Comparison of ENCODE assay signal across 7 cellular contexts in the genomic region with DNA sequence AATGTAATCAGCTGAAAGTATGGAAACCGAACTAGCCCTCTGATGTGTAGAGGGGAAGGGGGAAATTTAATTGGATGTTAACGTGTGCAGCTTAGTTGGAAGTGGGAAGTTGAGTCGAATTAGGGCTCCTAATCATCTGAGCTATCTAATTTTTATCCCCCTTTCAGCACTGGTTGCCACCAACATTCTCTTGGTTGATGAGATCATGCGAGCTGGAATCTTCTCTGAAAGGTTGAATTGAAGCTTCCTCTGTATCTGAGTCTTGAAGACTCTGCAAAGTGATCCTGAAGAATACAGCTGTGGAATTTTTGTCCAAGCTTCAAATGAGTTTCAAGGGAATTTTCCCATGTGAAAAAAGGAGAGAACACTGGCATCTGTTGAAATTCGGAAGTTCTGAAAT.
A peak's percentile ranks its signal among the peaks of the same experiment; 100 is the strongest.
DNase-seq lines count a peak whose midpoint lies in the region; ATAC-seq, FAIRE-seq and TF ChIP-seq lines count a peak whose summit lies in the region.
"Not testable (repeated sequence)": the region's sequence is repeated elsewhere in the genome, so short reads cannot be mapped to it uniquely, and the experiment has no call there.

No MANE protein-coding gene starts in this region.

- not testable (repeated sequence) for H3K9me3 Mint-ChIP-seq in activated CD4-positive, alpha-beta T cell treated with anti-CD3 and anti-CD28 coated beads, Interleukin-2, amount 10 ng/mL, durations not matched to agents 24 days and 14 days; activated naive CD4-positive, alpha-beta T cell treated with anti-CD3 and anti-CD28 coated beads for 36 hours

- H3K4me3 Mint-ChIP-seq in activated CD4-positive, alpha-beta T cell treated with anti-CD3 and anti-CD28 coated beads, Interleukin-2, amount 10 ng/mL, durations not matched to agents 24 days and 14 days; activated naive CD4-positive, alpha-beta T cell treated with anti-CD3 and anti-CD28 coated beads for 36 hours: not testable (repeated sequence)

- not testable (repeated sequence) for H4K20me1 ChIP-seq in OCI-LY7 (ENCODE audit: insufficient read depth, low read length); K562 (replicated peaks; ENCODE audit: control insufficient read depth, insufficient read depth, low read length); HepG2 (ENCODE audit: insufficient read depth, low read length); smooth muscle cell (ENCODE audit: low read depth)

- not testable (repeated sequence) for H3K4me1 ChIP-seq in OCI-LY7 (ENCODE audit: insufficient read depth, low read length, poor library complexity, severe bottlenecking); K562 (replicated peaks in 1 of 2; ENCODE audit: control insufficient read depth in 2 of 2, insufficient read depth in 2 of 2, low read length in 2 of 2); smooth muscle cell (ENCODE audit: low read depth)
- peaks cover 27% of the 10 kb centered on the region for H3K4me1 ChIP-seq in HepG2 (ENCODE audit: insufficient read depth, low read length)

- not testable (repeated sequence) for H3K9ac ChIP-seq in K562 (ENCODE audit: insufficient read depth in 1 of 2, low read depth in 2 of 2, low read length in 2 of 2); HepG2 (ENCODE audit: insufficient read depth, low read depth, low read length)
- H3K9ac ChIP-seq in smooth muscle cell (ENCODE audit: low read depth), result peak overlapping the region; percentile 23

- TF ChIP-seq CTCF in OCI-LY7 (conservative IDR thresholded peaks at IDR 0.05; ENCODE audit: low read length); K562 (IDR thresholded peaks at IDR 0.05 in 2 of 3, conservative IDR thresholded peaks at IDR 0.05 in 1 of 3; ENCODE audit: insufficient read depth in 2 of 3, low read depth in 1 of 3, low read length in 3 of 3); HepG2 (CRISPR knock-in tag; IDR thresholded peaks at IDR 0.05); smooth muscle cell (IDR thresholded peaks at IDR 0.05; ENCODE audit: borderline replicate concordance, insufficient read depth, poor library complexity, severe bottlenecking): not testable (repeated sequence)

- in situ Hi-C loops in K562 (cut with MboI); HepG2 (cut with HindIII; ENCODE audit: extremely low pct_ligation_motif_present, low pct_unique_long_range_greater_than_20kb): not testable (repeated sequence)

- H3K27ac Mint-ChIP-seq in activated CD4-positive, alpha-beta T cell treated with anti-CD3 and anti-CD28 coated beads, Interleukin-2, amount 10 ng/mL, durations not matched to agents 24 days and 14 days, result peak overlapping the region; percentile 32
- peak overlapping the region; percentile 46 for H3K27ac Mint-ChIP-seq in activated naive CD4-positive, alpha-beta T cell treated with anti-CD3 and anti-CD28 coated beads for 36 hours

- H3F3A ChIP-seq in smooth muscle cell (ENCODE audit: low read depth), result not testable (repeated sequence)

- not testable (repeated sequence) for H3K27me3 Mint-ChIP-seq in activated CD4-positive, alpha-beta T cell treated with anti-CD3 and anti-CD28 coated beads, Interleukin-2, amount 10 ng/mL, durations not matched to agents 24 days and 14 days; activated naive CD4-positive, alpha-beta T cell treated with anti-CD3 and anti-CD28 coated beads for 36 hours (ENCODE audit: low read depth)

- not testable (repeated sequence) for H3K27ac ChIP-seq in OCI-LY7 (ENCODE audit: low read depth, low read length, poor library complexity, severe bottlenecking)
- H3K27ac ChIP-seq in K562 (ENCODE audit: extremely low read depth, low read depth, low read length) (peak overlapping the region; percentile 56; the same call in 2 of the 3 replicates), HepG2 (ENCODE audit: extremely low read length, insufficient read depth, low read length) (peak overlapping the region; percentile 44), smooth muscle cell (ENCODE audit: low read depth) (peak overlapping the region; percentile 80)

- not testable (repeated sequence) for H3K9me1 ChIP-seq in K562 (ENCODE audit: control insufficient read depth, insufficient read depth, low read length)

- BruUV-seq in OCI-LY7 (replicated peaks; lab: Mats Ljungman, UMichigan) (TSS peak; percentile 52), K562 (replicated peaks; lab: Mats Ljungman, UMichigan) (TSS peak; percentile 21), HepG2 (replicated peaks; lab: Mats Ljungman, UMichigan) (TSS peak; percentile 40)

- H2AFZ ChIP-seq in OCI-LY7 (ENCODE audit: low read length); K562 (ENCODE audit: low read depth, low read length); HepG2 (ENCODE audit: low read length); smooth muscle cell (ENCODE audit: low read depth): not testable (repeated sequence)

- POLR2A ChIA-PET in OCI-LY7 (lab: Charles Lee), result interaction anchor here (0.7 kb wide), 1 partner anchor 13 kb away, joined by 3 read pairs; no protein-coding TSS in a partner anchor
- POLR2A ChIA-PET in K562 (lab: Yijun Ruan, JAX), result interaction anchor here (0.7 kb wide), 1 partner anchor 688 kb away, joined by 3 read pairs; no protein-coding TSS in a partner anchor
- POLR2A ChIA-PET in HepG2 (lab: Yijun Ruan, JAX), result interaction anchor here (1.1 kb wide), 2 partner anchors 9 to 12 kb away, joined by 3 to 4 read pairs; no protein-coding TSS in a partner anchor

- not testable (repeated sequence) for H3K79me2 ChIP-seq in OCI-LY7 (ENCODE audit: insufficient read depth, low read depth, low read length); K562 (ENCODE audit: control insufficient read depth, insufficient read depth, low read length); HepG2 (ENCODE audit: insufficient read depth, low read length); smooth muscle cell (ENCODE audit: low read depth)

- peak; percentile 30 for ATAC-seq in K562
- not testable (repeated sequence) for ATAC-seq in HepG2

- intact Hi-C loops in OCI-LY7 (cut with micrococcal nuclease; ENCODE audit: unreplicated experiment); activated CD4-positive, alpha-beta T cell treated with anti-CD3 and anti-CD28 coated beads, Interleukin-2, amount 10 ng/mL, durations not matched to agents 24 days and 14 days (cut with micrococcal nuclease); activated naive CD4-positive, alpha-beta T cell treated with anti-CD3 and anti-CD28 coated beads for 36 hours (cut with micrococcal nuclease); K562 (cut with micrococcal nuclease); HepG2 (cut with micrococcal nuclease; ENCODE audit: unreplicated experiment): not testable (repeated sequence)

- CTCF ChIA-PET in OCI-LY7 (lab: Charles Lee; ENCODE audit: unreplicated experiment); activated naive CD4-positive, alpha-beta T cell treated with anti-CD3 and anti-CD28 coated beads for 36 hours (lab: Charles Lee); K562 (lab: Yijun Ruan, JAX; ENCODE audit: low intra/inter-chr PET ratio); HepG2 (lab: Yijun Ruan, JAX; ENCODE audit: low intra/inter-chr PET ratio, low total read pairs): not testable (repeated sequence)

- H3K4me2 ChIP-seq in OCI-LY7 (ENCODE audit: low read length); K562 (ENCODE audit: insufficient read depth, low read length): not testable (repeated sequence)
- 0 out of 2 replicates have a peak overlapping the region, but pooled peaks have one; percentile 12 for H3K4me2 ChIP-seq in HepG2 (ENCODE audit: low read depth, low read length)
- H3K4me2 ChIP-seq in smooth muscle cell, result peak overlapping the region; percentile 69

- H3K9me2 ChIP-seq in OCI-LY7 (ENCODE audit: insufficient read depth, low read length), result not testable (repeated sequence)

- H3K36me3 ChIP-seq in OCI-LY7 (ENCODE audit: insufficient read depth, low read length) (peaks cover 27% of the 10 kb centered on the region), K562 (ENCODE audit: control insufficient read depth, insufficient read depth, low read length) (peaks cover 26% of the 10 kb centered on the region; the same call in 2 of the 3 replicates)
- H3K36me3 ChIP-seq in HepG2 (replicated peaks in 1 of 2; ENCODE audit: control insufficient read depth in 1 of 2, insufficient read depth in 2 of 2, low read length in 2 of 2); smooth muscle cell (ENCODE audit: low read depth): not testable (repeated sequence)

- DNase-seq in Daoy (ENCODE audit: low read depth), result peak; percentile 26
- DNase-seq in OCI-LY7 (ENCODE audit: low spot score); activated CD4-positive, alpha-beta T cell treated with anti-CD3 and anti-CD28 coated beads, Interleukin-2, amount 10 ng/mL, durations not matched to agents 24 days and 14 days; activated naive CD4-positive, alpha-beta T cell treated with anti-CD3 and anti-CD28 coated beads for 36 hours; K562 (ENCODE audit: extremely low read depth in 1 of 4, low spot score in 3 of 4); HepG2 (ENCODE audit: low spot score); smooth muscle cell (lab: John Stamatoyannopoulos, UW; ENCODE audit: unreplicated experiment): not testable (repeated sequence)

- peaks cover 25% of the 10 kb centered on the region for H3K36me3 Mint-ChIP-seq in activated CD4-positive, alpha-beta T cell treated with anti-CD3 and anti-CD28 coated beads, Interleukin-2, amount 10 ng/mL, durations not matched to agents 24 days and 14 days (ENCODE audit: low read depth)
- H3K36me3 Mint-ChIP-seq in activated naive CD4-positive, alpha-beta T cell treated with anti-CD3 and anti-CD28 coated beads for 36 hours (ENCODE audit: low read depth), result peaks cover 20% of the 10 kb centered on the region

- not testable (repeated sequence) for TF ChIP-seq RAD21 in K562 (CRISPR knock-in tag; conservative IDR thresholded peaks at IDR 0.05 in 1 of 2, IDR thresholded peaks at IDR 0.05 in 1 of 2); HepG2 (CRISPR knock-in tag; IDR thresholded peaks at IDR 0.05)

- 67% methylated on average over 5 of the region's 5 CpGs for WGBS in K562 (ENCODE audit: insufficient coverage, low coverage, missing lambda C conversion rate)
- 84% methylated on average over 5 of the region's 5 CpGs for WGBS in HepG2 (ENCODE audit: low lambda C conversion rate)
- WGBS in smooth muscle cell (ENCODE audit: low lambda C conversion rate), result 51% methylated on average over 5 of the region's 5 CpGs

- TF ChIP-seq POLR2A in K562 (conservative IDR thresholded peaks at IDR 0.05), result peak; percentile 50
- TF ChIP-seq POLR2A in HepG2 (IDR thresholded peaks at IDR 0.05; ENCODE audit: insufficient read depth in 1 of 2, low read depth in 2 of 2, low read length in 2 of 2), result not testable (repeated sequence)

- TF ChIP-seq EP300 in K562 (IDR thresholded peaks at IDR 0.05; ENCODE audit: low read length); HepG2 (IDR thresholded peaks at IDR 0.05; ENCODE audit: low read depth in 2 of 2, low read length in 2 of 2); HepG2 (CRISPR knock-in tag; IDR thresholded peaks at IDR 0.05; ENCODE audit: borderline replicate concordance): not testable (repeated sequence)

- not testable (repeated sequence) for H3K4me1 Mint-ChIP-seq in activated CD4-positive, alpha-beta T cell treated with anti-CD3 and anti-CD28 coated beads, Interleukin-2, amount 10 ng/mL, durations not matched to agents 24 days and 14 days
- peaks cover 16% of the 10 kb centered on the region for H3K4me1 Mint-ChIP-seq in activated naive CD4-positive, alpha-beta T cell treated with anti-CD3 and anti-CD28 coated beads for 36 hours (ENCODE audit: low read depth)

- FAIRE-seq in K562 (lab: Jason Lieb, UNC); HepG2 (lab: Jason Lieb, UNC): not testable (repeated sequence)

- H3K27me3 ChIP-seq in K562 (ENCODE audit: control insufficient read depth in 2 of 2, insufficient read depth in 2 of 2, low read length in 2 of 2); HepG2 (ENCODE audit: control insufficient read depth in 1 of 2, insufficient read depth in 2 of 2, low read length in 2 of 2); smooth muscle cell (ENCODE audit: low read depth): not testable (repeated sequence)

- H3K9me3 ChIP-seq in OCI-LY7 (ENCODE audit: low read length); K562 (replicated peaks; ENCODE audit: control insufficient read depth, insufficient read depth, low read depth, low read length); HepG2 (ENCODE audit: low read length); smooth muscle cell (replicated peaks; ENCODE audit: low read depth): not testable (repeated sequence)

- H3K4me3 ChIP-seq in OCI-LY7 (ENCODE audit: low read depth, low read length, poor library complexity, severe bottlenecking); K562; HepG2 (replicated peaks in 1 of 3; ENCODE audit: insufficient read depth in 1 of 3, low read depth in 2 of 3, low read length in 3 of 3); smooth muscle cell: not testable (repeated sequence)
